ENCODE assay signal across 21 cellular contexts in genomic region chr12:95088339-95088738, GRCh38.
DNase-seq lines count a peak whose midpoint lies in the region; ATAC-seq and TF ChIP-seq lines count a peak whose summit lies in the region.
"Had no signal": no experiment of that assay in that cellular context is flagged by ENCODE, and none has a peak within 500 bp of the region (broad histone marks: within the 10 kb centered on the region; RNA-seq: fewer than 3 reads in every experiment).

No MANE protein-coding gene starts in this region.

- no peak overlapping the region for H3K27ac Mint-ChIP-seq in activated naive CD4-positive, alpha-beta T cell treated with anti-CD3 and anti-CD28 coated beads, Interleukin-2, amount 10 ng/mL, durations not matched to agents 7 days and 5 days
- H3K27ac Mint-ChIP-seq: activated naive CD4-positive, alpha-beta T cell treated with anti-CD3 and anti-CD28 coated beads for 36 hours; CD4-positive, CD25-positive, alpha-beta regulatory T cell; effector memory CD8-positive, alpha-beta T cell; GM23338; immature natural killer cell had no signal

- no peaks in the 10 kb centered on the region for H3K9me3 Mint-ChIP-seq in activated naive CD4-positive, alpha-beta T cell treated with anti-CD3 and anti-CD28 coated beads, Interleukin-2, amount 10 ng/mL, durations not matched to agents 7 days and 5 days
- H3K9me3 Mint-ChIP-seq: activated naive CD4-positive, alpha-beta T cell treated with anti-CD3 and anti-CD28 coated beads for 36 hours; effector memory CD8-positive, alpha-beta T cell; GM23338; immature natural killer cell had no signal

- DNase-seq in fibroblast of peridontal ligament (ENCODE audit: extremely low read depth) (peak; percentile 78), DMS 273 (lab: John Stamatoyannopoulos, UW; ENCODE audit: unreplicated experiment) (no peak)
- no peak for DNase-seq in activated naive CD4-positive, alpha-beta T cell treated with anti-CD3 and anti-CD28 coated beads, Interleukin-2, amount 10 ng/mL, durations not matched to agents 7 days and 5 days
- DNase-seq: activated CD8-positive, alpha-beta memory T cell treated with anti-CD3 and anti-CD28 coated beads for 24 hours; activated naive CD4-positive, alpha-beta T cell treated with anti-CD3 and anti-CD28 coated beads for 36 hours; CD4-positive, CD25-positive, alpha-beta regulatory T cell; effector memory CD8-positive, alpha-beta T cell; EL; gastrocnemius medialis; immature natural killer cell; midbrain; NCI-H524 treated with DMSO at 0.1 percent for 48 hours; occipital lobe; SHP77 had no signal

- H3K4me3 Mint-ChIP-seq in activated naive CD4-positive, alpha-beta T cell treated with anti-CD3 and anti-CD28 coated beads, Interleukin-2, amount 10 ng/mL, durations not matched to agents 7 days and 5 days: no peak overlapping the region
- H3K4me3 Mint-ChIP-seq: activated naive CD4-positive, alpha-beta T cell treated with anti-CD3 and anti-CD28 coated beads for 36 hours; CD4-positive, CD25-positive, alpha-beta regulatory T cell; effector memory CD8-positive, alpha-beta T cell; GM23338; immature natural killer cell had no signal

- H3K4me1 Mint-ChIP-seq in activated naive CD4-positive, alpha-beta T cell treated with anti-CD3 and anti-CD28 coated beads, Interleukin-2, amount 10 ng/mL, durations not matched to agents 7 days and 5 days: no peaks in the 10 kb centered on the region
- H3K4me1 Mint-ChIP-seq: GM23338, immature natural killer cell had no signal

- CTCF ChIA-PET in activated naive CD4-positive, alpha-beta T cell treated with anti-CD3 and anti-CD28 coated beads, Interleukin-2, amount 10 ng/mL, durations not matched to agents 7 days and 5 days (lab: Charles Lee): no interaction called here

- peaks cover 3% of the 10 kb centered on the region for H3K27me3 Mint-ChIP-seq in activated naive CD4-positive, alpha-beta T cell treated with anti-CD3 and anti-CD28 coated beads, Interleukin-2, amount 10 ng/mL, durations not matched to agents 7 days and 5 days

- H3K36me3 Mint-ChIP-seq in activated naive CD4-positive, alpha-beta T cell treated with anti-CD3 and anti-CD28 coated beads, Interleukin-2, amount 10 ng/mL, durations not matched to agents 7 days and 5 days: no peaks in the 10 kb centered on the region
- H3K36me3 Mint-ChIP-seq: CD4-positive, CD25-positive, alpha-beta regulatory T cell; immature natural killer cell had no signal

- ATAC-seq in GM18873 (IDR thresholded peaks at IDR 0.05; ENCODE audit: low FRiP score, unreplicated experiment) (peak; percentile 47), HG02571 (IDR thresholded peaks at IDR 0.05; ENCODE audit: unreplicated experiment) (peak; percentile 60), HG03378 (IDR thresholded peaks at IDR 0.05; ENCODE audit: unreplicated experiment) (peak; percentile 79), SK-N-SH treated with all-trans-retinoic acid at 6 μM for 48 hours (no peak), HG02981 (IDR thresholded peaks at IDR 0.05; ENCODE audit: unreplicated experiment) (no peak)
- ATAC-seq: effector memory CD8-positive, alpha-beta T cell; gastrocnemius medialis; GM23338; K562 had no signal

TF ChIP-seq in SK-N-SH treated with all-trans-retinoic acid at 6 μM for 48 hours, 23 proteins besides CTCF, POLR2A, EP300 and RAD21 (continues in another document):
- TF ChIP-seq CREB5 (CRISPR knock-in tag; IDR thresholded peaks at IDR 0.05; ENCODE audit: low read depth) (no peak), CSDC2 (CRISPR knock-in tag; IDR thresholded peaks at IDR 0.05) (no peak), ZNF565 (CRISPR knock-in tag; conservative IDR thresholded peaks at IDR 0.05; ENCODE audit: low read depth) (no peak), ARNTL (CRISPR knock-in tag; IDR thresholded peaks at IDR 0.05; ENCODE audit: borderline replicate concordance, low read depth) (no peak), CSRNP3 (CRISPR knock-in tag; IDR thresholded peaks at IDR 0.05) (no peak), ZNF70 (CRISPR knock-in tag; IDR thresholded peaks at IDR 0.05) (no peak), TOX (CRISPR knock-in tag; IDR thresholded peaks at IDR 0.05; ENCODE audit: borderline replicate concordance) (no peak), ZC3H10 (CRISPR knock-in tag; IDR thresholded peaks at IDR 0.05) (no peak), TSHZ2 (CRISPR knock-in tag; IDR thresholded peaks at IDR 0.05) (no peak), ESRRG (CRISPR knock-in tag; IDR thresholded peaks at IDR 0.05) (no peak), PPARA (CRISPR knock-in tag; IDR thresholded peaks at IDR 0.05; ENCODE audit: borderline replicate concordance) (no peak), RARB (CRISPR knock-in tag; IDR thresholded peaks at IDR 0.05) (no peak), BACH2 (CRISPR knock-in tag; IDR thresholded peaks at IDR 0.05; ENCODE audit: borderline replicate concordance) (no peak), PATZ1 (CRISPR knock-in tag; IDR thresholded peaks at IDR 0.05; ENCODE audit: borderline replicate concordance) (no peak)

Comparison
In these comparisons a context has a peak if more than half of its experiments do, and no peak if none do; other contexts are left out.
1. ATAC-seq: peak in GM18873 (single experiment), HG02571 (single experiment) and HG03378 (single experiment); none in SK-N-SH treated with all-trans-retinoic acid at 6 μM for 48 hours (single experiment) and HG02981 (single experiment).